In genomic region chr19:49127674-49128544, GRCh38 we compare ENCODE assay signal across 8 cellular contexts. TPM values are rescaled to one million over a fixed set of nuclear protein-coding genes. Genes with fewer than 3 reads are reported as not detected.
A peak's percentile ranks its signal among the peaks of the same experiment; 100 is the strongest.
DNase-seq lines count a peak whose midpoint lies in the region; ATAC-seq and TF ChIP-seq lines count a peak whose summit lies in the region.

No MANE protein-coding gene starts in this region.

- DNase-seq in NCI-H187 treated with DMSO at 0.1 percent for 48 hours (lab: John Stamatoyannopoulos, UW) (peak; percentile 87), T-helper 2 cell (peak; percentile 88 to 95 (median 91)), ascending aorta (ENCODE audit: low spot score in 2 of 2) (peak; percentile 82 to 97), hepatic stellate cell (ENCODE audit: low spot score) (peak; percentile 98), retina (peak; percentile 92)

- intact Hi-C loops in ascending aorta (cut with DNase I) = loop anchor here (1.0 to 2.0 kb wide), 2 partner anchors 9 to 15 kb away; partner anchors contain the start of genes C19orf73 and PPFIA3

- peak overlapping the region in 1 of 2 donors; percentile 53 for H3K4me3 ChIP-seq in ascending aorta

- H3K4me1 ChIP-seq in ascending aorta = peaks cover 0 to 9% of the 10 kb centered on the region in 2 donors

- ATAC-seq in GM18499 (IDR thresholded peaks at IDR 0.05; ENCODE audit: insufficient read depth, unreplicated experiment) (peak; percentile 66), HG02938 (IDR thresholded peaks at IDR 0.05; ENCODE audit: unreplicated experiment) (peak; percentile 81), GM18870 (IDR thresholded peaks at IDR 0.05; ENCODE audit: unreplicated experiment) (no peak)

- H3K9me3 ChIP-seq in ascending aorta = no peaks in the 10 kb centered on the region

- peak overlapping the region in 1 of 2 donors; percentile 67 for H3K27ac ChIP-seq in ascending aorta

- H3K36me3 ChIP-seq in ascending aorta = no peaks in the 10 kb centered on the region

- no peaks in the 10 kb centered on the region for H3K27me3 ChIP-seq in ascending aorta

- TF ChIP-seq CTCF in ascending aorta (IDR thresholded peaks at IDR 0.05) = peak in 2 of 3 experiments; percentile 13 to 20

RNA-seq across cellular contexts. Expression of gene PPFIA3, which starts 8.6 kb away (rescaled TPM):
- 33.3 TPM for total RNA-seq in ascending aorta

RNA-seq across cellular contexts. Expression of gene C19orf73, which starts 9.0 kb away (rescaled TPM):
- total RNA-seq in ascending aorta = not detected

RNA-seq across cellular contexts. Expression of gene LIN7B, which starts 13.7 kb away (rescaled TPM):
- 42.1 TPM for total RNA-seq in ascending aorta

RNA-seq across cellular contexts. Expression of gene HRC, which starts 27.3 kb away (rescaled TPM):
- total RNA-seq in ascending aorta = not detected

RNA-seq across cellular contexts. Expression of gene TRPM4, which starts 29.7 kb away (rescaled TPM):
- total RNA-seq in ascending aorta = 63.4 TPM
